In the genomic region with DNA sequence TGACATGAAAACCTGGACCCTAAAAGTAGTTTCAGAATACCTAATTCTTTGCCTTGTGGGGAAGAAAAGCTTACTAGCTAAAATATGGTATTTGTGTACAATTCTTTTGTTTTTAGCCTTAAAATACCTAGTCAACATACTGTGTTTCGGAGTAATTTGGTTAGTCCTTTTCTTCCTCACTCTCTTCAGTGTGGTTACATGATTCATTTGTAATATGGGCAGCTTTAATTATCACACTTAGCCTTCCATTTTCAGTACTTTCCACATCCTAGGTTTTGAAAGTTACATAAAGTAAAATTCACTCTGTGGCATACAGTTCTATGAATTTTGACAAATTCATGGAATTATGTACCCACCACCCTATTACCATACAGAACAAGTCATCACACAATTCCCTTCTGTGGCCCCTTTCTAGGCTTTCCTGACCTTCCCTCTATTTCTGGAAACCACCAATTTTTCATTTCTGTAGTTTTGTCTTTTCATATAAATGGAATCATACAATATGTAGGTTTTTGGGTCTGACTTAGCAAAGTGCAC, we compare ENCODE assay signal across 27 cellular contexts.
"Had no signal": no experiment of that assay in that cellular context is flagged by ENCODE, and none has a peak within 500 bp of the region (broad histone marks: within the 10 kb centered on the region; RNA-seq: fewer than 3 reads in every experiment).

No MANE protein-coding gene starts in this region.

- H3K27me3 Mint-ChIP-seq: stimulated activated memory B cell treated with anti-CD40 and anti-IgM and Interleukin-4, amounts not matched to agents 10 μg/mL and 1 μg/mL and 100 μg/mL, for 72 hours had no signal

- ATAC-seq: naive thymus-derived CD4-positive, alpha-beta T cell; natural killer cell; psoas muscle; right cardiac atrium; right lobe of liver; stimulated activated memory B cell treated with anti-CD40 and anti-IgM and Interleukin-4, amounts not matched to agents 10 μg/mL and 1 μg/mL and 100 μg/mL, for 72 hours; upper lobe of right lung had no signal

- DNase-seq: naive thymus-derived CD4-positive, alpha-beta T cell; natural killer cell; occipital lobe; ovary; posterior cingulate gyrus; psoas muscle; right cardiac atrium; right lobe of liver; sigmoid colon; small intestine; stimulated activated CD4-positive, alpha-beta T cell treated with anti-CD3 and anti-CD28 coated beads, Interleukin-15, amount 100 ng/mL, for 24 hours; stimulated activated CD4-positive, alpha-beta T cell treated with anti-CD3 and anti-CD28 coated beads, Interleukin-2, amount 100 ng/mL, for 24 hours; stimulated activated CD4-positive, alpha-beta T cell treated with anti-CD3 and anti-CD28 coated beads, Interleukin-2, amount 100 ng/mL, for 48 hours; stimulated activated CD4-positive, alpha-beta T cell treated with anti-CD3 and anti-CD28 coated beads, Interleukin-4, amount 100 ng/mL, for 24 hours; stimulated activated naive CD4-positive, alpha-beta T cell; substantia nigra; testis; tibial artery; transverse colon; upper lobe of right lung; uterus had no signal

- H3K4me1 Mint-ChIP-seq: naive thymus-derived CD4-positive, alpha-beta T cell; natural killer cell; neural progenitor cell; stimulated activated memory B cell treated with anti-CD40 and anti-IgM and Interleukin-4, amounts not matched to agents 10 μg/mL and 1 μg/mL and 100 μg/mL, for 72 hours had no signal

- H3K9me3 Mint-ChIP-seq: natural killer cell; nephron; neural progenitor cell; stimulated activated naive CD8-positive, alpha-beta T cell treated with anti-CD3 and anti-CD28 coated beads, Interleukin-15, Interleukin-2, amounts not matched to agents 100 ng/mL and 50 ng/mL, for 24 hours; type B pancreatic cell had no signal

- H3K36me3 Mint-ChIP-seq: naive thymus-derived CD4-positive, alpha-beta T cell; natural killer cell; neural progenitor cell; stimulated activated memory B cell treated with anti-CD40 and anti-IgM and Interleukin-4, amounts not matched to agents 10 μg/mL and 1 μg/mL and 100 μg/mL, for 72 hours; type B pancreatic cell had no signal

- H3K27ac Mint-ChIP-seq: naive thymus-derived CD4-positive, alpha-beta T cell; natural killer cell; neural progenitor cell; progenitor cell of endocrine pancreas; stimulated activated memory B cell treated with anti-CD40 and anti-IgM and Interleukin-4, amounts not matched to agents 10 μg/mL and 1 μg/mL and 100 μg/mL, for 72 hours; stimulated activated naive CD8-positive, alpha-beta T cell treated with anti-CD3 and anti-CD28 coated beads, Interleukin-15, Interleukin-2, amounts not matched to agents 100 ng/mL and 50 ng/mL, for 24 hours; type B pancreatic cell had no signal

- H3K4me3 Mint-ChIP-seq: naive thymus-derived CD4-positive, alpha-beta T cell; natural killer cell; nephron; neural progenitor cell; stimulated activated memory B cell treated with anti-CD40 and anti-IgM and Interleukin-4, amounts not matched to agents 10 μg/mL and 1 μg/mL and 100 μg/mL, for 72 hours; stimulated activated naive CD8-positive, alpha-beta T cell treated with anti-CD3 and anti-CD28 coated beads, Interleukin-15, Interleukin-2, amounts not matched to agents 100 ng/mL and 50 ng/mL, for 24 hours; type B pancreatic cell had no signal
